In genomic region chr3:136109499-136109898, GRCh38 we compare ENCODE assay signal across 11 cellular contexts.
DNase-seq lines count a peak whose midpoint lies in the region; ATAC-seq lines count a peak whose summit lies in the region.
"Had no signal": no experiment of that assay in that cellular context is flagged by ENCODE, and none has a peak within 500 bp of the region (broad histone marks: within the 10 kb centered on the region; RNA-seq: fewer than 3 reads in every experiment).

No MANE protein-coding gene starts in this region.

- DNase-seq in SW480 (ENCODE audit: low spot score) (no peak), A172 (ENCODE audit: low spot score) (no peak)
- DNase-seq in activated naive CD4-positive, alpha-beta T cell treated with anti-CD3 and anti-CD28 coated beads, Interleukin-2, amount 50 U/mL, for 16 hours, result no peak
- DNase-seq in central memory CD4-positive, alpha-beta T cell, result no peak
- DNase-seq: activated naive CD4-positive, alpha-beta T cell treated with anti-CD3 and anti-CD28 coated beads for 36 hours; endodermal cell; NCI-H2081 treated with DMSO at 0.1 percent for 48 hours had no signal

- ATAC-seq in GM18498 (IDR thresholded peaks at IDR 0.05; ENCODE audit: unreplicated experiment), result peak; percentile 92
- peak; percentile 95 for ATAC-seq in GM19452 (IDR thresholded peaks at IDR 0.05; ENCODE audit: unreplicated experiment)
- ATAC-seq in HG02884 (IDR thresholded peaks at IDR 0.05; ENCODE audit: unreplicated experiment), result peak; percentile 98
- ATAC-seq in HG03565 (IDR thresholded peaks at IDR 0.05; ENCODE audit: unreplicated experiment), result peak; percentile 96
